ENCODE assay signal across 5 cellular contexts in genomic region chr3:123893012-123893411, GRCh38.
"Had no signal": no experiment of that assay in that cellular context is flagged by ENCODE, and none has a peak within 500 bp of the region (broad histone marks: within the 10 kb centered on the region; RNA-seq: fewer than 3 reads in every experiment).

No MANE protein-coding gene starts in this region.

- H3K27ac ChIP-seq: HL-60 had no signal

- H3K4me3 ChIP-seq: K562 had no signal

- ATAC-seq: K562 had no signal

- DNase-seq: IMR-90, KBM-7 had no signal

- FAIRE-seq: HTR-8/SVneo, K562 had no signal
